41 cellular contexts compared by ENCODE assay signal in the genomic region with DNA sequence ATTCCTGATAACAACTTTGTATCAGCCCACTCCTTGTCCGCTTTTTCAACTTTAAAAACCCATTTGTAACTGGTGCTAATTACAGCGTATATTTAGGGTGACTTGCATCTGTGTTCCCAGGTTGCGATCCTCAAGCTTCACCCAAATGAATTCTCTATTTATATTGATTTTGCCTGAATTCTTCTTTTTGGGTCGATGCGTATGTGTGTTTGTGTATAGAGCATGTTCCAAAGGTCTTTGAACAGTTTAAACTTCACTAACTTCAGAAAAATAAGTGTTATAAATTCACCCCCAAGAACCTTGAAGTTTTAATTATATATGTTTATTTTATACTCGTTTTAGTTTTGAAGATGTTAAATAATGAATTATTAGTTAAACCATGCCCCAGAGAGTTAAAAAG. TPM values are rescaled to one million over a fixed set of nuclear protein-coding genes. Genes with fewer than 3 reads are reported as not detected.
"Had no signal": no experiment of that assay in that cellular context is flagged by ENCODE, and none has a peak within 500 bp of the region (broad histone marks: within the 10 kb centered on the region; RNA-seq: fewer than 3 reads in every experiment).

No MANE protein-coding gene starts in this region.

- FAIRE-seq: bronchial epithelial cell, TTC549 had no signal

- H3K36me3 ChIP-seq: ascending aorta, cardiac muscle cell had no signal

- H3K9me3 ChIP-seq: ascending aorta had no signal

- H3K4me1 Mint-ChIP-seq: activated B cell treated with CpG ODN at 0.5 μM for 24 hours; activated CD4-positive, alpha-beta T cell treated with anti-CD3 and anti-CD28 coated beads, Interleukin-2, amount 10 ng/mL, durations not matched to agents 24 days and 14 days; activated naive CD4-positive, alpha-beta T cell treated with anti-CD3 and anti-CD28 coated beads, Interleukin-2, amount 10 ng/mL, durations not matched to agents 7 days and 5 days; activated naive CD4-positive, alpha-beta T cell treated with anti-CD3 and anti-CD28 coated beads, Interleukin-2, amount 50 U/mL, for 24 hours; activated naive CD8-positive, alpha-beta T cell treated with anti-CD3 and anti-CD28 coated beads, Interleukin-2, amount 10 ng/mL, durations not matched to agents 7 days and 5 days; activated naive CD8-positive, alpha-beta T cell treated with anti-CD3 and anti-CD28 coated beads, Interleukin-2, amount 50 U/mL, for 24 hours; brain; central memory CD8-positive, alpha-beta T cell had no signal

- H3K27ac ChIP-seq: ascending aorta, cardiac muscle cell, VCaP had no signal

- ATAC-seq: activated CD8-positive, alpha-beta T cell treated with anti-CD3 and anti-CD28 coated beads for 36 hours; activated naive CD8-positive, alpha-beta T cell treated with anti-CD3 and anti-CD28 coated beads, Interleukin-2, amount 50 U/mL, for 24 hours; activated T-cell treated with anti-CD3 and anti-CD28 coated beads, Interleukin-2, amount 50 U/mL, for 4 hours; activated T-cell treated with anti-CD3 and anti-CD28 coated beads, Interleukin-2, amount 50 U/mL, for 72 hours had no signal

- H3K27me3 Mint-ChIP-seq: activated CD4-positive, alpha-beta memory T cell treated with anti-CD3 and anti-CD28 coated beads for 36 hours; activated CD4-positive, alpha-beta T cell treated with anti-CD3 and anti-CD28 coated beads, Interleukin-2, amount 10 ng/mL, durations not matched to agents 24 days and 14 days; activated naive CD4-positive, alpha-beta T cell treated with anti-CD3 and anti-CD28 coated beads, Interleukin-2, amount 10 ng/mL, durations not matched to agents 7 days and 5 days; activated naive CD8-positive, alpha-beta T cell treated with anti-CD3 and anti-CD28 coated beads, Interleukin-2, amount 10 ng/mL, durations not matched to agents 7 days and 5 days; central memory CD8-positive, alpha-beta T cell had no signal

- H3K9me3 Mint-ChIP-seq: activated B cell treated with CpG ODN at 0.5 μM for 24 hours; activated CD4-positive, alpha-beta memory T cell treated with anti-CD3 and anti-CD28 coated beads for 36 hours; activated CD4-positive, alpha-beta T cell treated with anti-CD3 and anti-CD28 coated beads, Interleukin-2, amount 10 ng/mL, durations not matched to agents 24 days and 14 days; activated CD8-positive, alpha-beta T cell treated with anti-CD3 and anti-CD28 coated beads for 36 hours; activated naive CD4-positive, alpha-beta T cell treated with anti-CD3 and anti-CD28 coated beads, Interleukin-2, amount 50 U/mL, for 24 hours; activated naive CD8-positive, alpha-beta T cell treated with anti-CD3 and anti-CD28 coated beads, Interleukin-2, amount 10 ng/mL, durations not matched to agents 7 days and 5 days; activated naive CD8-positive, alpha-beta T cell treated with anti-CD3 and anti-CD28 coated beads, Interleukin-2, amount 50 U/mL, for 24 hours; activated T-cell treated with anti-CD3 and anti-CD28 coated beads, Interleukin-2, amount 50 U/mL, for 4 hours had no signal

- H3K4me3 Mint-ChIP-seq: activated B cell treated with CpG ODN at 0.5 μM for 24 hours; activated CD4-positive, alpha-beta memory T cell treated with anti-CD3 and anti-CD28 coated beads for 36 hours; activated CD4-positive, alpha-beta T cell treated with anti-CD3 and anti-CD28 coated beads, Interleukin-2, amount 10 ng/mL, durations not matched to agents 24 days and 14 days; activated CD8-positive, alpha-beta T cell treated with anti-CD3 and anti-CD28 coated beads for 36 hours; activated naive CD4-positive, alpha-beta T cell treated with anti-CD3 and anti-CD28 coated beads, Interleukin-2, amount 10 ng/mL, durations not matched to agents 7 days and 5 days; activated naive CD4-positive, alpha-beta T cell treated with anti-CD3 and anti-CD28 coated beads, Interleukin-2, amount 50 U/mL, for 24 hours; activated naive CD8-positive, alpha-beta T cell; activated naive CD8-positive, alpha-beta T cell treated with anti-CD3 and anti-CD28 coated beads, Interleukin-2, amount 10 ng/mL, durations not matched to agents 7 days and 5 days; activated naive CD8-positive, alpha-beta T cell treated with anti-CD3 and anti-CD28 coated beads, Interleukin-2, amount 50 U/mL, for 24 hours; activated T-cell treated with anti-CD3 and anti-CD28 coated beads, Interleukin-2, amount 50 U/mL, for 4 hours; activated T-cell treated with anti-CD3 and anti-CD28 coated beads, Interleukin-2, amount 50 U/mL, for 72 hours; activated T-helper 1 cell treated with anti-CD3 and anti-CD28 coated beads, Interleukin-12 subunit alpha, Interleukin-12 subunit beta, Interleukin-2, Interleukin-4 antibody, amounts not matched to agents 30 ng/mL and 10 ng/mL and 1 ng/mL, durations not matched to agents 14 hours and 24 hours and 36 hours; brain; central memory CD8-positive, alpha-beta T cell; T-helper 1 cell treated with Interleukin-12 subunit alpha and Interleukin-12 subunit beta and Interleukin-4 antibody, amounts not matched to agents 30 μg/mL and 1 μg/mL, for 36 hours; T-helper 2 cell treated with Interferon-gamma antibody and Interleukin-4, amounts not matched to agents 5 μg/mL and 100 μg/mL, for 36 hours had no signal

- H3K27me3 ChIP-seq: ascending aorta had no signal

- H3K27ac Mint-ChIP-seq: activated B cell treated with CpG ODN at 0.5 μM for 24 hours; activated CD4-positive, alpha-beta memory T cell treated with anti-CD3 and anti-CD28 coated beads for 36 hours; activated CD4-positive, alpha-beta T cell treated with anti-CD3 and anti-CD28 coated beads, Interleukin-2, amount 10 ng/mL, durations not matched to agents 24 days and 14 days; activated CD8-positive, alpha-beta T cell treated with anti-CD3 and anti-CD28 coated beads for 36 hours; activated naive CD4-positive, alpha-beta T cell treated with anti-CD3 and anti-CD28 coated beads, Interleukin-2, amount 10 ng/mL, durations not matched to agents 7 days and 5 days; activated naive CD4-positive, alpha-beta T cell treated with anti-CD3 and anti-CD28 coated beads, Interleukin-2, amount 50 U/mL, for 24 hours; activated naive CD8-positive, alpha-beta T cell; activated naive CD8-positive, alpha-beta T cell treated with anti-CD3 and anti-CD28 coated beads, Interleukin-2, amount 10 ng/mL, durations not matched to agents 7 days and 5 days; activated naive CD8-positive, alpha-beta T cell treated with anti-CD3 and anti-CD28 coated beads, Interleukin-2, amount 50 U/mL, for 24 hours; activated T-cell treated with anti-CD3 and anti-CD28 coated beads, Interleukin-2, amount 50 U/mL, for 72 hours; activated T-helper 1 cell treated with anti-CD3 and anti-CD28 coated beads, Interleukin-12 subunit alpha, Interleukin-12 subunit beta, Interleukin-2, Interleukin-4 antibody, amounts not matched to agents 30 ng/mL and 10 ng/mL and 1 ng/mL, durations not matched to agents 14 hours and 24 hours and 36 hours; activated T-helper 2 cell treated with anti-CD3 and anti-CD28 coated beads, Interferon-gamma antibody, Interleukin-2, Interleukin-4, amounts not matched to agents 10 μg/mL and 5 μg/mL and 100 μg/mL, durations not matched to agents 14 hours and 24 hours and 36 hours; brain; T-helper 1 cell treated with Interleukin-12 subunit alpha and Interleukin-12 subunit beta and Interleukin-4 antibody, amounts not matched to agents 30 μg/mL and 1 μg/mL, for 36 hours; T-helper 2 cell treated with Interferon-gamma antibody and Interleukin-4, amounts not matched to agents 5 μg/mL and 100 μg/mL, for 36 hours had no signal

- H3K4me1 ChIP-seq: ascending aorta had no signal

- H3K36me3 Mint-ChIP-seq: activated CD4-positive, alpha-beta memory T cell treated with anti-CD3 and anti-CD28 coated beads for 36 hours; activated naive CD4-positive, alpha-beta T cell treated with anti-CD3 and anti-CD28 coated beads, Interleukin-2, amount 10 ng/mL, durations not matched to agents 7 days and 5 days; activated naive CD8-positive, alpha-beta T cell; activated naive CD8-positive, alpha-beta T cell treated with anti-CD3 and anti-CD28 coated beads, Interleukin-2, amount 10 ng/mL, durations not matched to agents 7 days and 5 days; brain had no signal

- DNase-seq: activated B cell treated with CpG ODN at 0.5 μM for 24 hours; activated CD4-positive, alpha-beta memory T cell treated with anti-CD3 and anti-CD28 coated beads for 36 hours; activated CD4-positive, alpha-beta T cell treated with anti-CD3 and anti-CD28 coated beads for 4 hours; activated CD4-positive, alpha-beta T cell treated with anti-CD3 and anti-CD28 coated beads, Interleukin-2, amount 10 ng/mL, durations not matched to agents 24 days and 14 days; activated CD4-positive, alpha-beta T cell treated with anti-CD3 and anti-CD28 coated beads, Interleukin-2, amount 50 U/mL, for 1 hour; activated CD4-positive, alpha-beta T cell treated with anti-CD3 and anti-CD28 coated beads, Interleukin-2, amount 50 U/mL, for 4 hours; activated CD4-positive, CD25-positive, alpha-beta regulatory T cell treated with anti-CD3 and anti-CD28 coated beads, Interleukin-2, amount 50 U/mL, for 72 hours; activated CD8-positive, alpha-beta memory T cell treated with anti-CD3 and anti-CD28 coated beads, Interleukin-2, amount 50 U/mL, for 4 hours; activated CD8-positive, alpha-beta T cell treated with anti-CD3 and anti-CD28 coated beads for 36 hours; activated effector memory CD4-positive, alpha-beta T cell treated with Interleukin-2 at 50 U/mL for 16 hours; activated gamma-delta T cell; activated naive CD4-positive, alpha-beta T cell treated with anti-CD3 and anti-CD28 coated beads, Interleukin-2, amount 10 ng/mL, durations not matched to agents 7 days and 5 days; activated naive CD4-positive, alpha-beta T cell treated with Interleukin-2 at 50 U/mL for 16 hours; activated naive CD8-positive, alpha-beta T cell treated with anti-CD3 and anti-CD28 coated beads, Interleukin-2, amount 10 ng/mL, durations not matched to agents 7 days and 5 days; activated naive CD8-positive, alpha-beta T cell treated with anti-CD3 and anti-CD28 coated beads, Interleukin-2, amount 50 U/mL, for 24 hours; activated T-cell treated with anti-CD3 and anti-CD28 coated beads for 4 hours; activated T-cell treated with anti-CD3 and anti-CD28 coated beads, Interleukin-2, amount 50 U/mL, for 1 hour; activated T-cell treated with anti-CD3 and anti-CD28 coated beads, Interleukin-2, amount 50 U/mL, for 4 hours; activated T-cell treated with anti-CD3 and anti-CD28 coated beads, Interleukin-2, amount 50 U/mL, for 72 hours; amygdala; anterior cingulate cortex; caudate nucleus; cerebellar nuclear complex; T-helper 1 cell; T-helper 2 cell; T-helper 9 cell had no signal

- H3K4me3 ChIP-seq: ascending aorta, cardiac muscle cell had no signal

RNA-seq across cellular contexts. Expression of gene SPATA31D4, which starts 16.1 kb away (rescaled TPM):
- total RNA-seq: activated B cell treated with CpG ODN at 0.5 μM for 24 hours; activated CD4-positive, alpha-beta memory T cell treated with anti-CD3 and anti-CD28 coated beads for 36 hours; activated CD4-positive, alpha-beta T cell treated with anti-CD3 and anti-CD28 coated beads, Interleukin-2, amount 10 ng/mL, durations not matched to agents 24 days and 14 days; activated CD8-positive, alpha-beta memory T cell treated with anti-CD3 and anti-CD28 coated beads for 36 hours; activated CD8-positive, alpha-beta T cell treated with anti-CD3 and anti-CD28 coated beads for 36 hours; activated naive CD8-positive, alpha-beta T cell treated with anti-CD3 and anti-CD28 coated beads, Interleukin-2, amount 10 ng/mL, durations not matched to agents 7 days and 5 days; activated T-cell treated with anti-CD3 and anti-CD28 coated beads, Interleukin-2, amount 50 U/mL, for 4 hours; activated T-cell treated with anti-CD3 and anti-CD28 coated beads, Interleukin-2, amount 50 U/mL, for 72 hours; activated T-helper 1 cell treated with anti-CD3 and anti-CD28 coated beads, Interleukin-12 subunit alpha, Interleukin-12 subunit beta, Interleukin-2, Interleukin-4 antibody, amounts not matched to agents 30 ng/mL and 10 ng/mL and 1 ng/mL, durations not matched to agents 14 hours and 24 hours and 36 hours; activated T-helper 2 cell treated with anti-CD3 and anti-CD28 coated beads, Interferon-gamma antibody, Interleukin-2, Interleukin-4, amounts not matched to agents 10 μg/mL and 5 μg/mL and 100 μg/mL, durations not matched to agents 14 hours and 24 hours and 36 hours; ascending aorta; bronchial epithelial cell; cardiac muscle cell had no signal
- polyA plus RNA-seq: adipose tissue, cardiac muscle cell had no signal

RNA-seq across cellular contexts. Expression of gene SPATA31D3, which starts 31.2 kb away (rescaled TPM):
- total RNA-seq: activated B cell treated with CpG ODN at 0.5 μM for 24 hours; activated CD4-positive, alpha-beta memory T cell treated with anti-CD3 and anti-CD28 coated beads for 36 hours; activated CD4-positive, alpha-beta T cell treated with anti-CD3 and anti-CD28 coated beads, Interleukin-2, amount 10 ng/mL, durations not matched to agents 24 days and 14 days; activated CD8-positive, alpha-beta memory T cell treated with anti-CD3 and anti-CD28 coated beads for 36 hours; activated CD8-positive, alpha-beta T cell treated with anti-CD3 and anti-CD28 coated beads for 36 hours; activated naive CD8-positive, alpha-beta T cell treated with anti-CD3 and anti-CD28 coated beads, Interleukin-2, amount 10 ng/mL, durations not matched to agents 7 days and 5 days; activated T-cell treated with anti-CD3 and anti-CD28 coated beads, Interleukin-2, amount 50 U/mL, for 4 hours; activated T-cell treated with anti-CD3 and anti-CD28 coated beads, Interleukin-2, amount 50 U/mL, for 72 hours; activated T-helper 1 cell treated with anti-CD3 and anti-CD28 coated beads, Interleukin-12 subunit alpha, Interleukin-12 subunit beta, Interleukin-2, Interleukin-4 antibody, amounts not matched to agents 30 ng/mL and 10 ng/mL and 1 ng/mL, durations not matched to agents 14 hours and 24 hours and 36 hours; activated T-helper 2 cell treated with anti-CD3 and anti-CD28 coated beads, Interferon-gamma antibody, Interleukin-2, Interleukin-4, amounts not matched to agents 10 μg/mL and 5 μg/mL and 100 μg/mL, durations not matched to agents 14 hours and 24 hours and 36 hours; ascending aorta; bronchial epithelial cell; cardiac muscle cell had no signal
- polyA plus RNA-seq: adipose tissue, cardiac muscle cell had no signal
